In the genomic region with DNA sequence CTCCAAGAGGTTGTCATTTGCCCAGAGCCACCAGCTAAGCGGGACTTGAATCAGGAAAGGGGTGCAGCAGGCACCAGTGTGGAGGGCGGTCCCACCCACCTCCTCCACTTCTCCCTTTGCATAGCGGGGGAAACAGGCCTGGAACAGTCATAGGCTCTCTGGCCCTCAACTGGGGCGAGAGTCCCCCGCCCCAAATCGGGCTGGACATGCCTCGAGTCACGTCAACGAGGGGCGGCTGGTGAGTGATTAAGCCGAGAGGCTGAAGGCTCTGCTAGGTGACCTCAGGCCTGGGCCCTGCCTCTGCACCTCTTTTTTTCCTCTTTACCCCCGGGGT, we compare ENCODE assay signal across 2 cellular contexts.
TF ChIP-seq lines count a peak whose summit lies in the region.

No MANE protein-coding gene starts in this region.

TF ChIP-seq in A549, 52 proteins besides CTCF, POLR2A, EP300 and RAD21:
- TF ChIP-seq KDM1A (IDR thresholded peaks at IDR 0.05; ENCODE audit: low read depth) = no peak
- TF ChIP-seq, protein P1, sequence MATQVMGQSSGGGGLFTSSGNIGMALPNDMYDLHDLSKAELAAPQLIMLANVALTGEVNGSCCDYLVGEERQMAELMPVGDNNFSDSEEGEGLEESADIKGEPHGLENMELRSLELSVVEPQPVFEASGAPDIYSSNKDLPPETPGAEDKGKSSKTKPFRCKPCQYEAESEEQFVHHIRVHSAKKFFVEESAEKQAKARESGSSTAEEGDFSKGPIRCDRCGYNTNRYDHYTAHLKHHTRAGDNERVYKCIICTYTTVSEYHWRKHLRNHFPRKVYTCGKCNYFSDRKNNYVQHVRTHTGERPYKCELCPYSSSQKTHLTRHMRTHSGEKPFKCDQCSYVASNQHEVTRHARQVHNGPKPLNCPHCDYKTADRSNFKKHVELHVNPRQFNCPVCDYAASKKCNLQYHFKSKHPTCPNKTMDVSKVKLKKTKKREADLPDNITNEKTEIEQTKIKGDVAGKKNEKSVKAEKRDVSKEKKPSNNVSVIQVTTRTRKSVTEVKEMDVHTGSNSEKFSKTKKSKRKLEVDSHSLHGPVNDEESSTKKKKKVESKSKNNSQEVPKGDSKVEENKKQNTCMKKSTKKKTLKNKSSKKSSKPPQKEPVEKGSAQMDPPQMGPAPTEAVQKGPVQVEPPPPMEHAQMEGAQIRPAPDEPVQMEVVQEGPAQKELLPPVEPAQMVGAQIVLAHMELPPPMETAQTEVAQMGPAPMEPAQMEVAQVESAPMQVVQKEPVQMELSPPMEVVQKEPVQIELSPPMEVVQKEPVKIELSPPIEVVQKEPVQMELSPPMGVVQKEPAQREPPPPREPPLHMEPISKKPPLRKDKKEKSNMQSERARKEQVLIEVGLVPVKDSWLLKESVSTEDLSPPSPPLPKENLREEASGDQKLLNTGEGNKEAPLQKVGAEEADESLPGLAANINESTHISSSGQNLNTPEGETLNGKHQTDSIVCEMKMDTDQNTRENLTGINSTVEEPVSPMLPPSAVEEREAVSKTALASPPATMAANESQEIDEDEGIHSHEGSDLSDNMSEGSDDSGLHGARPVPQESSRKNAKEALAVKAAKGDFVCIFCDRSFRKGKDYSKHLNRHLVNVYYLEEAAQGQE (IDR thresholded peaks at IDR 0.05) = no peak
- no peak for TF ChIP-seq ESRRA (IDR thresholded peaks at IDR 0.05; ENCODE audit: borderline replicate concordance, low read length)
- no peak for TF ChIP-seq CHD4 (IDR thresholded peaks at IDR 0.05; ENCODE audit: borderline replicate concordance)
- TF ChIP-seq, protein P2, sequence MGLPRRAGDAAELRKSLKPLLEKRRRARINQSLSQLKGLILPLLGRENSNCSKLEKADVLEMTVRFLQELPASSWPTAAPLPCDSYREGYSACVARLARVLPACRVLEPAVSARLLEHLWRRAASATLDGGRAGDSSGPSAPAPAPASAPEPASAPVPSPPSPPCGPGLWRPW (IDR thresholded peaks at IDR 0.05) = no peak
- no peak for TF ChIP-seq HOXB13 (CRISPR knock-in tag; IDR thresholded peaks at IDR 0.05; ENCODE audit: low read depth)
- TF ChIP-seq TFCP2L1 (CRISPR knock-in tag; IDR thresholded peaks at IDR 0.05) = no peak
- TF ChIP-seq NPAS2 (CRISPR knock-in tag; IDR thresholded peaks at IDR 0.05; ENCODE audit: borderline replicate concordance) = no peak
- no peak for TF ChIP-seq CBX2 (IDR thresholded peaks at IDR 0.05; ENCODE audit: borderline replicate concordance, low read depth)
- no peak for TF ChIP-seq MAFK (IDR thresholded peaks at IDR 0.05; ENCODE audit: partially characterized antibody)
- TF ChIP-seq, protein P3, sequence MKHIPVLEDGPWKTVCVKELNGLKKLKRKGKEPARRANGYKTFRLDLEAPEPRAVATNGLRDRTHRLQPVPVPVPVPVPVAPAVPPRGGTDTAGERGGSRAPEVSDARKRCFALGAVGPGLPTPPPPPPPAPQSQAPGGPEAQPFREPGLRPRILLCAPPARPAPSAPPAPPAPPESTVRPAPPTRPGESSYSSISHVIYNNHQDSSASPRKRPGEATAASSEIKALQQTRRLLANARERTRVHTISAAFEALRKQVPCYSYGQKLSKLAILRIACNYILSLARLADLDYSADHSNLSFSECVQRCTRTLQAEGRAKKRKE (CRISPR knock-in tag; IDR thresholded peaks at IDR 0.05; ENCODE audit: low read depth) = no peak
- TF ChIP-seq CHD2 (IDR thresholded peaks at IDR 0.05; ENCODE audit: low read length, partially characterized antibody) = no peak
- TF ChIP-seq FOSL2 (IDR thresholded peaks at IDR 0.05) = no peak
- TF ChIP-seq FOSL2 (CRISPR knock-in tag; IDR thresholded peaks at IDR 0.05) = no peak
TF ChIP-seq in A549: peak in this region for 0.

TF ChIP-seq in GM23338, 12 proteins besides CTCF, POLR2A, EP300 and RAD21:
- TF ChIP-seq ZNF462 (CRISPR knock-in tag; IDR thresholded peaks at IDR 0.05) = no peak
- TF ChIP-seq JUNB (IDR thresholded peaks at IDR 0.05; ENCODE audit: unreplicated experiment) = no peak
- no peak for TF ChIP-seq NANOG (IDR thresholded peaks at IDR 0.05; ENCODE audit: borderline replicate concordance)
- no peak for TF ChIP-seq ZNF331 (CRISPR knock-in tag; IDR thresholded peaks at IDR 0.05; ENCODE audit: low read depth)
- TF ChIP-seq EZH2 (IDR thresholded peaks at IDR 0.05; ENCODE audit: low read depth, unreplicated experiment) = no peak
- TF ChIP-seq STAT1 (IDR thresholded peaks at IDR 0.05; ENCODE audit: unreplicated experiment) = no peak
